Comparison of ENCODE assay signal across 32 cellular contexts in genomic region chr12:109234012-109234411, GRCh38.
"Had no signal": no experiment of that assay in that cellular context is flagged by ENCODE, and none has a peak within 500 bp of the region (broad histone marks: within the 10 kb centered on the region; RNA-seq: fewer than 3 reads in every experiment).

No MANE protein-coding gene starts in this region.

- H3K27me3 ChIP-seq: ascending aorta, cardiac muscle cell, SJCRH30 had no signal

- DNase-seq: activated CD4-positive, alpha-beta memory T cell treated with anti-CD3 and anti-CD28 coated beads, Interleukin-2, amount 10 ng/mL, durations not matched to agents 7 days and 5 days; activated CD4-positive, alpha-beta T cell treated with anti-CD3 and anti-CD28 coated beads for 1 hour; activated CD4-positive, alpha-beta T cell treated with anti-CD3 and anti-CD28 coated beads for 48 hours; activated CD4-positive, CD25-positive, alpha-beta regulatory T cell; activated effector memory CD4-positive, alpha-beta T cell treated with anti-CD3 and anti-CD28 coated beads, Interleukin-2, amount 50 U/mL, for 16 hours; activated naive CD4-positive, alpha-beta T cell; activated naive CD4-positive, alpha-beta T cell treated with anti-CD3 and anti-CD28 coated beads, Interleukin-2, amount 50 U/mL, for 16 hours; activated naive CD8-positive, alpha-beta T cell treated with anti-CD3 and anti-CD28 coated beads for 36 hours; activated T-cell treated with anti-CD3 and anti-CD28 coated beads, Interleukin-2, amount 50 U/mL, for 1 hour; activated T-cell treated with anti-CD3 and anti-CD28 coated beads, Interleukin-2, amount 50 U/mL, for 72 hours; amniotic stem cell; NCI-H1092 treated with DMSO at 0.1 percent for 48 hours; NCI-H1417; NCI-H146; NCI-H187; NCI-H2029 treated with DMSO at 0.1 percent for 48 hours; NCI-H2107; NCI-H2171; NCI-H226; NCI-H446 treated with DMSO at 0.1 percent for 48 hours; NCI-H524; NCI-H69; SHP77; SJCRH30; T1000; WERI-Rb-1 had no signal

- ATAC-seq: activated T-cell treated with anti-CD3 and anti-CD28 coated beads, Interleukin-2, amount 50 U/mL, for 72 hours; activated T-helper 17 cell treated with anti-CD3 and anti-CD28 coated beads, Interleukin-2, amount 50 U/mL, for 72 hours; Panc1 had no signal

- H3K27ac ChIP-seq: ascending aorta, cardiac muscle cell, KMS-11, SJCRH30, SK-N-MC, WERI-Rb-1 had no signal

- H3K4me1 ChIP-seq: ascending aorta, SJCRH30 had no signal

- H3K4me3 ChIP-seq: ascending aorta, cardiac muscle cell, SJCRH30, SK-N-MC had no signal

- H3K9me3 ChIP-seq: ascending aorta, SJCRH30 had no signal

- H3K36me3 ChIP-seq: SJCRH30 had no signal
